25 cellular contexts compared by ENCODE assay signal in genomic region chr15:27570746-27571145, GRCh38.
"Had no signal": no experiment of that assay in that cellular context is flagged by ENCODE, and none has a peak within 500 bp of the region (broad histone marks: within the 10 kb centered on the region; RNA-seq: fewer than 3 reads in every experiment).

No MANE protein-coding gene starts in this region.

- H3K4me1 ChIP-seq: gastrocnemius medialis, heart right ventricle, left lung, lower lobe of right lung had no signal

- H3K4me3 ChIP-seq: esophagus squamous epithelium, gastrocnemius medialis, heart right ventricle, left lung, lower lobe of right lung, mucosa of descending colon had no signal

- DNase-seq: cortex of kidney; effector CD8-positive, alpha-beta T cell; effector memory CD8-positive, alpha-beta T cell; endodermal cell; erythroblast; esophagus squamous epithelium; foreskin fibroblast; foreskin melanocyte; gastrocnemius medialis; glutamatergic neuron; head of caudate nucleus; heart right ventricle; hippocampal formation; left cardiac atrium; left lung; left ventricle myocardium superior; lower lobe of right lung; mesenchymal stem cell; mucosa of descending colon; naive B cell; naive thymus-derived CD8-positive, alpha-beta T cell had no signal

- H3K36me3 ChIP-seq: esophagus squamous epithelium, gastrocnemius medialis, heart right ventricle, left lung, lower lobe of right lung had no signal

- H3K9me3 ChIP-seq: esophagus squamous epithelium, gastrocnemius medialis, lower lobe of right lung had no signal

- H3K27me3 ChIP-seq: esophagus squamous epithelium, gastrocnemius medialis, left lung had no signal

- H3K27ac ChIP-seq: epithelial cell of prostate, esophagus squamous epithelium, gastrocnemius medialis, heart right ventricle, left lung, lower lobe of right lung had no signal

- FAIRE-seq: islet of Langerhans, keratinocyte had no signal

- ATAC-seq: effector memory CD8-positive, alpha-beta T cell; esophagus mucosa; gastrocnemius medialis; heart right ventricle; left cardiac atrium; left lung; left ventricle myocardium superior; lower lobe of right lung; mucosa of descending colon; naive thymus-derived CD8-positive, alpha-beta T cell had no signal
